Comparison of ENCODE assay signal across 13 cellular contexts in the genomic region with DNA sequence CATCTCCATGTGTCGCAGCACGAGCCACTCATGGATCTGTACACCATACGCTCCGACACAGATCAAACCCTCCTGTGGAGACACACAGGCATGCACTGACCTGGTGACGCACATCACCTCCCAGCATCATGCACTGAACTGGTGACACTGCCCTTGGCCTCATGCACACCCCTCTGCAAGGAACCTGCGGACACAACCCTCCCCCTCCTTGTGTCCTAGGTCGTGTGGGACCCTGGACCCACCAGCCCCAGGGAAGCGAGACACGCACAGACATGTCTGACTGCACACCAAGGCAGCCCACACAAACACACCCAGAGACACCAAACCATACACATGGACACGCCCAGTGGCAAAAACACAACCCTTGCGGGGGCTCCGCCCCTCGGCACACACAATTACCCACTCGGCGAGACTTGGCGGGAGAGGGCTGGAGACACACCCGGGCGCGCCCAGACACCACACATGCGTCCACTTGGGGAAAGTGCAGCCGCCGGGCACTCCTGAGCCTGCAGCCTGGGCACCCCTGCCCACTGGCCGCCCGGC. TPM values are rescaled to one million over a fixed set of nuclear protein-coding genes. Genes with fewer than 3 reads are reported as not detected.
DNase-seq lines count a peak whose midpoint lies in the region; ATAC-seq, FAIRE-seq and TF ChIP-seq lines count a peak whose summit lies in the region.
"Had no signal": no experiment of that assay in that cellular context is flagged by ENCODE, and none has a peak within 500 bp of the region (broad histone marks: within the 10 kb centered on the region; RNA-seq: fewer than 3 reads in every experiment).

No MANE protein-coding gene starts in this region.

- H3K27ac Mint-ChIP-seq in activated CD4-positive, alpha-beta T cell treated with anti-CD3 and anti-CD28 coated beads, Interleukin-2, amount 10 ng/mL, durations not matched to agents 7 days and 5 days = peak overlapping the region; percentile 93

- peaks cover 55% of the 10 kb centered on the region for H3K4me1 ChIP-seq in GM12878 (ENCODE audit: control insufficient read depth, insufficient read depth, low read length)
- peaks cover 0 to 2% of the 10 kb centered on the region in 2 donors for H3K4me1 ChIP-seq in small intestine (ENCODE audit: control insufficient read depth in 2 of 2, insufficient read depth in 1 of 2, low read depth in 1 of 2, low read length in 1 of 2)
- H3K4me1 ChIP-seq in PC-3 (ENCODE audit: insufficient read depth, low read length) = peaks cover 53% of the 10 kb centered on the region

- no peaks in the 10 kb centered on the region for H3K27me3 Mint-ChIP-seq in activated CD4-positive, alpha-beta T cell treated with anti-CD3 and anti-CD28 coated beads, Interleukin-2, amount 10 ng/mL, durations not matched to agents 7 days and 5 days

- no peak for TF ChIP-seq RAD21 in GM12878 (IDR thresholded peaks at IDR 0.05; ENCODE audit: insufficient read depth, low read depth, low read length)

- H3K9me2 ChIP-seq in PC-3 (replicated peaks; ENCODE audit: low read length) = no peaks in the 10 kb centered on the region

- DNase-seq in activated CD4-positive, alpha-beta T cell treated with anti-CD3 and anti-CD28 coated beads, Interleukin-2, amount 10 ng/mL, durations not matched to agents 7 days and 5 days = no peak
- no peak for DNase-seq in activated CD4-positive, alpha-beta T cell treated with anti-CD3 and anti-CD28 coated beads, Interleukin-2, amount 50 U/mL, for 4 hours
- DNase-seq in NCI-H69 (lab: John Stamatoyannopoulos, UW) = peak; percentile 63
- DNase-seq in GM12878 (ENCODE audit: low read depth, low spot score) = no peak
- DNase-seq in small intestine = peak; percentile 26
- no peak for DNase-seq in PC-3
- DNase-seq: GF-D8; kidney glomerular epithelial cell; NCI-H1436 treated with DMSO at 0.1 percent for 48 hours; occipital lobe; stimulated activated CD4-positive, alpha-beta T cell treated with anti-CD3 and anti-CD28 coated beads, Interleukin-1b, Interleukin-23, amount 100 ng/mL, for 48 hours had no signal

- no peak for FAIRE-seq in GM12878 (lab: Jason Lieb, UNC)
- no peak for FAIRE-seq in small intestine (lab: Jason Lieb, UNC)

- TF ChIP-seq CTCF in GM12878 (IDR thresholded peaks at IDR 0.05 in 2 of 3, conservative IDR thresholded peaks at IDR 0.05 in 1 of 3; ENCODE audit: control insufficient read depth in 2 of 3, extremely low read depth in 1 of 3, insufficient read depth in 1 of 3, low read depth in 3 of 3, low read length in 3 of 3) (no peak), PC-3 (conservative IDR thresholded peaks at IDR 0.05; ENCODE audit: low read depth, low read length) (no peak)

- ATAC-seq in GM12878 (no peak), GM21367 (IDR thresholded peaks at IDR 0.05; ENCODE audit: unreplicated experiment) (no peak), GM18519 (IDR thresholded peaks at IDR 0.05; ENCODE audit: low FRiP score, unreplicated experiment) (no peak), PC-3 (no peak)

- H3K27me3 ChIP-seq in GM12878 (replicated peaks in 1 of 2; ENCODE audit: control insufficient read depth in 2 of 2, insufficient read depth in 2 of 2, low read length in 1 of 2) (no peaks in the 10 kb centered on the region), small intestine (ENCODE audit: control insufficient read depth in 2 of 2, insufficient read depth in 2 of 2, low read length in 2 of 2) (no peaks in the 10 kb centered on the region), PC-3 (ENCODE audit: low read length) (no peaks in the 10 kb centered on the region)

- no peak for TF ChIP-seq EP300 in GM12878 (IDR thresholded peaks at IDR 0.05; ENCODE audit: borderline replicate concordance in 1 of 2, control insufficient read depth in 1 of 2, low read depth in 2 of 2, low read length in 2 of 2)

- in situ Hi-C loops in GM12878 (cut with MboI) = no loop called here

- H3K9ac ChIP-seq in GM12878 (ENCODE audit: control insufficient read depth, insufficient read depth, low read length) (no peak overlapping the region), PC-3 (ENCODE audit: low read length) (no peak overlapping the region)

- H4K20me1 ChIP-seq in GM12878 (ENCODE audit: control insufficient read depth, insufficient read depth) (no peaks in the 10 kb centered on the region), PC-3 (ENCODE audit: low read length) (no peaks in the 10 kb centered on the region)

- SMC1A ChIA-PET in GM12878 (lab: Charles Lee; ENCODE audit: uncharacterized antibody, unreplicated experiment) = interaction anchor here (8.0 kb wide), 1 partner anchor 22 kb away, joined by 325 read pairs; a partner anchor contains a TSS

- peak overlapping the region; percentile 83 for H3K4me2 ChIP-seq in GM12878 (ENCODE audit: control insufficient read depth, insufficient read depth)
- H3K4me2 ChIP-seq in PC-3 (ENCODE audit: low read length) = no peak overlapping the region

- RAD21 ChIA-PET in GM12878 (lab: Charles Lee; ENCODE audit: unreplicated experiment) = interaction anchor here (2.4 kb wide), 1 partner anchor 23 kb away, joined by 5 read pairs; no protein-coding TSS in a partner anchor

- POLR2A ChIA-PET in activated CD4-positive, alpha-beta T cell treated with anti-CD3 and anti-CD28 coated beads, Interleukin-2, amount 10 ng/mL, durations not matched to agents 7 days and 5 days (lab: Charles Lee) = no interaction called here
- POLR2A ChIA-PET in GM12878 (lab: Charles Lee) = interaction anchor here (8.4 kb wide), 1 partner anchor 35 kb away, joined by 79 read pairs; no protein-coding TSS in a partner anchor
- POLR2A ChIA-PET in PC-3 (lab: Charles Lee; ENCODE audit: unreplicated experiment) = no interaction called here

- H2AFZ ChIP-seq in GM12878 (ENCODE audit: control insufficient read depth, low read depth, low read length) = no peak overlapping the region
- H2AFZ ChIP-seq in PC-3 (ENCODE audit: low read length) = no peak overlapping the region

- BruUV-seq in GM12878 (replicated peaks; lab: Mats Ljungman, UMichigan) (no TSS peak), PC-3 (replicated peaks; lab: Mats Ljungman, UMichigan) (no TSS peak)

- CTCF ChIA-PET in activated CD4-positive, alpha-beta T cell treated with anti-CD3 and anti-CD28 coated beads, Interleukin-2, amount 10 ng/mL, durations not matched to agents 7 days and 5 days (lab: Charles Lee) = interaction anchor here (9.1 kb wide), 1 partner anchor 15 kb away, joined by 88 read pairs; no protein-coding TSS in a partner anchor
- CTCF ChIA-PET in GM12878 (lab: Yijun Ruan, JAX) (interaction anchor here (8.6 to 9.2 kb wide), 2 partner anchors 22 to 36 kb away, joined by 144 to 324 read pairs; a partner anchor contains a TSS), PC-3 (lab: Charles Lee) (no interaction called here)

- peaks cover 66% of the 10 kb centered on the region for H3K4me1 Mint-ChIP-seq in activated CD4-positive, alpha-beta T cell treated with anti-CD3 and anti-CD28 coated beads, Interleukin-2, amount 10 ng/mL, durations not matched to agents 7 days and 5 days

- no peak overlapping the region for H3K27ac ChIP-seq in GM12878 (ENCODE audit: control insufficient read depth, insufficient read depth)
- H3K27ac ChIP-seq in small intestine (ENCODE audit: low read depth in 1 of 2, low read length in 1 of 2) = no peak overlapping the region
- H3K27ac ChIP-seq in PC-3 (ENCODE audit: low read length) = no peak overlapping the region

- intact Hi-C loops in GM12878 (cut with micrococcal nuclease; ENCODE audit: unreplicated experiment) (loop anchor here (10.0 kb wide), 1 partner anchor 338 kb away; no protein-coding TSS in a partner anchor), PC-3 (cut with micrococcal nuclease) (no loop called here)

- H3K36me3 ChIP-seq in GM12878 (ENCODE audit: control insufficient read depth in 2 of 2, insufficient read depth in 2 of 2, low read length in 1 of 2) = no peaks in the 10 kb centered on the region
- H3K36me3 ChIP-seq in small intestine (ENCODE audit: control insufficient read depth in 2 of 2, insufficient read depth in 2 of 2, low read length in 2 of 2) = no peaks in the 10 kb centered on the region
- no peaks in the 10 kb centered on the region for H3K36me3 ChIP-seq in PC-3 (ENCODE audit: low read depth, low read length)

- H3K9me3 ChIP-seq in GM12878 (replicated peaks; ENCODE audit: control insufficient read depth, insufficient read depth, low read length) (no peaks in the 10 kb centered on the region), small intestine (ENCODE audit: control insufficient read depth, low read depth) (no peaks in the 10 kb centered on the region), PC-3 (ENCODE audit: low read length) (no peaks in the 10 kb centered on the region)

- H3K9me3 Mint-ChIP-seq in activated CD4-positive, alpha-beta T cell treated with anti-CD3 and anti-CD28 coated beads, Interleukin-2, amount 10 ng/mL, durations not matched to agents 7 days and 5 days = no peaks in the 10 kb centered on the region

- peak overlapping the region; percentile 35; the same call in 1 of the 2 replicates for H3K4me3 ChIP-seq in GM12878
- H3K4me3 ChIP-seq in small intestine (ENCODE audit: low read depth in 1 of 2, low read length in 2 of 2) = no peak overlapping the region
- no peak overlapping the region for H3K4me3 ChIP-seq in PC-3 (ENCODE audit: low read length)

- 21% methylated on average over 24 of the region's 24 CpGs for WGBS in GM12878 (ENCODE audit: insufficient coverage, insufficient replicate concordance, low lambda C conversion rate, missing lambda C conversion rate)
- WGBS in small intestine, 3 donors = 23 to 70% (median 41%) methylated on average over 24 of the region's 24 CpGs

- peak overlapping the region; percentile 33 for H3K4me3 Mint-ChIP-seq in activated CD4-positive, alpha-beta T cell treated with anti-CD3 and anti-CD28 coated beads, Interleukin-2, amount 10 ng/mL, durations not matched to agents 7 days and 5 days

- H3K79me2 ChIP-seq in GM12878 (ENCODE audit: control insufficient read depth, insufficient read depth, low read length) = peaks cover 35% of the 10 kb centered on the region
- H3K79me2 ChIP-seq in PC-3 (ENCODE audit: low read length) = peaks cover 26% of the 10 kb centered on the region

- peak; percentile 48 for TF ChIP-seq POLR2A in GM12878 (IDR thresholded peaks at IDR 0.05; ENCODE audit: low read depth, low read length)

- no peaks in the 10 kb centered on the region for H3F3A ChIP-seq in PC-3 (ENCODE audit: low read length, unreplicated experiment)

- no peaks in the 10 kb centered on the region for H3K36me3 Mint-ChIP-seq in activated CD4-positive, alpha-beta T cell treated with anti-CD3 and anti-CD28 coated beads, Interleukin-2, amount 10 ng/mL, durations not matched to agents 7 days and 5 days (ENCODE audit: low read depth)

RNA-seq across cellular contexts. Expression of a gene that starts 2.0 kb away (rescaled TPM):
- total RNA-seq in activated CD4-positive, alpha-beta T cell treated with anti-CD3 and anti-CD28 coated beads, Interleukin-2, amount 10 ng/mL, durations not matched to agents 7 days and 5 days = 10 to 100 TPM; 31.9 to 34.5 TPM
- 118 TPM in 2 replicates for total RNA-seq in GM12878 (2013; cell fraction: nucleolus; rRNA removed)
- total RNA-seq in GM12878 (2014; rRNA removed) (87.6 and 97.0 TPM in 2 replicates), GM12878 (2014; rRNA removed; fragmentation: Illumina TruSeq; extraction: Trizol) (52.9 and 53.6 TPM in 2 replicates), GM12878 (2021) (92.0 and 92.4 TPM in 2 replicates), PC-3 (2014; rRNA removed) (45.7 and 57.7 TPM in 2 replicates)
- polyA plus RNA-seq in GM12878 (2011; ENCODE audit: low read depth) = 29.1 TPM
- polyA plus RNA-seq in GM12878 (2011; rRNA removed) (39.5 and 70.5 TPM in 2 replicates), GM12878 (2014; fragmentation: Illumina TruSeq; extraction: Trizol) (15.6 and 62.7 TPM in 2 replicates), GM12878 (2014; fragmentation: Nextera tagmentation; extraction: Ambion mirVana) (1 to 10 TPM; 1.4 to 6.3 TPM), GM12878 (2014; rRNA removed) (112 and 132 TPM in 2 replicates), GM12878 (2016; fragmentation: Nextera tagmentation; extraction: Ambion mirVana) (10 to 100 TPM; 85.3 to 93.9 TPM), small intestine (1 to 10 TPM in 1 of 3 donors, not detected in 2; 2.6 TPM)
- polyA plus RNA-seq in GM12878 (2011; cell fraction: cytosol; rRNA removed) = 99.1 and 145 TPM in 2 replicates
- polyA plus RNA-seq in GM12878 (2011; cell fraction: nucleus; rRNA removed) = 312 and 313 TPM in 2 replicates
- polyA plus RNA-seq in GM12878 (2012) = 45.7 and 52.2 TPM in 2 replicates
- 81.3 and 123 TPM in 2 replicates for polyA minus RNA-seq in GM12878 (2011; rRNA and poly(A)+ RNA removed)
- 41.2 and 45.3 TPM in 2 replicates for polyA minus RNA-seq in GM12878 (2011; cell fraction: cytosol; rRNA and poly(A)+ RNA removed)
- polyA minus RNA-seq in GM12878 (2011; cell fraction: nucleus; rRNA and poly(A)+ RNA removed) = 43.9 and 68.7 TPM in 2 replicates

RNA-seq across cellular contexts. Expression of a gene that starts 19.5 kb away (rescaled TPM):
- under 1 TPM; 0.62 to 0.79 TPM for total RNA-seq in activated CD4-positive, alpha-beta T cell treated with anti-CD3 and anti-CD28 coated beads, Interleukin-2, amount 10 ng/mL, durations not matched to agents 7 days and 5 days
- total RNA-seq in GM12878 (2013; cell fraction: nucleolus; rRNA removed) = 0.25 TPM in 1 of 2 replicates, not detected in the other
- total RNA-seq in GM12878 (2014; rRNA removed) (0.76 and 1.4 TPM in 2 replicates), GM12878 (2014; rRNA removed; fragmentation: Illumina TruSeq; extraction: Trizol) (0.37 and 0.40 TPM in 2 replicates), GM12878 (2021) (0.69 and 1.5 TPM in 2 replicates), PC-3 (2014; rRNA removed) (0.35 and 6.8 TPM in 2 replicates)
- not detected for polyA plus RNA-seq in GM12878 (2011; ENCODE audit: low read depth)
- polyA plus RNA-seq in GM12878 (2011; rRNA removed) (0.04 and 0.09 TPM in 2 replicates), GM12878 (2014; fragmentation: Illumina TruSeq; extraction: Trizol) (0.56 and 0.62 TPM in 2 replicates), GM12878 (2014; fragmentation: Nextera tagmentation; extraction: Ambion mirVana) (under 1 TPM in 1 of 2 experiments, not detected in 1; 0.24 TPM), GM12878 (2014; rRNA removed) (2.0 and 2.2 TPM in 2 replicates), GM12878 (2016; fragmentation: Nextera tagmentation; extraction: Ambion mirVana) (1 to 10 TPM; 1.1 to 1.5 TPM), small intestine (1 to 10 TPM in 2 of 3 donors, not detected in 1; 1.1 to 2.3 TPM)
- 0.10 and 0.16 TPM in 2 replicates for polyA plus RNA-seq in GM12878 (2011; cell fraction: cytosol; rRNA removed)
- 0.37 TPM in 1 of 2 replicates, not detected in the other for polyA plus RNA-seq in GM12878 (2011; cell fraction: nucleus; rRNA removed)
- 0.23 and 0.51 TPM in 2 replicates for polyA plus RNA-seq in GM12878 (2012)
- polyA minus RNA-seq in GM12878 (2011; rRNA and poly(A)+ RNA removed) = not detected in 2 replicates
- polyA minus RNA-seq in GM12878 (2011; cell fraction: cytosol; rRNA and poly(A)+ RNA removed) = not detected in 2 replicates
- polyA minus RNA-seq in GM12878 (2011; cell fraction: nucleus; rRNA and poly(A)+ RNA removed) = 0.36 TPM in 1 of 2 replicates, not detected in the other

RNA-seq across cellular contexts. Expression of a gene that starts 28.0 kb away (rescaled TPM):
- total RNA-seq in activated CD4-positive, alpha-beta T cell treated with anti-CD3 and anti-CD28 coated beads, Interleukin-2, amount 10 ng/mL, durations not matched to agents 7 days and 5 days = 10 to 100 TPM; 69.1 to 71.0 TPM
- total RNA-seq in GM12878 (2013; cell fraction: nucleolus; rRNA removed) = 148 and 165 TPM in 2 replicates
- 23.5 and 28.1 TPM in 2 replicates for total RNA-seq in GM12878 (2014; rRNA removed)
- 16.3 and 20.3 TPM in 2 replicates for total RNA-seq in GM12878 (2014; rRNA removed; fragmentation: Illumina TruSeq; extraction: Trizol)
- total RNA-seq in GM12878 (2021) = 45.4 and 52.2 TPM in 2 replicates
- polyA plus RNA-seq in GM12878 (2011; ENCODE audit: low read depth) = 8.1 TPM
- polyA plus RNA-seq in GM12878 (2011; rRNA removed) = 20.6 and 48.9 TPM in 2 replicates
- polyA plus RNA-seq in GM12878 (2011; cell fraction: cytosol; rRNA removed) = 47.7 and 58.0 TPM in 2 replicates
- polyA plus RNA-seq in GM12878 (2011; cell fraction: nucleus; rRNA removed) = 125 and 147 TPM in 2 replicates
- 20.1 and 31.2 TPM in 2 replicates for polyA plus RNA-seq in GM12878 (2012)
- 21.9 and 26.4 TPM in 2 replicates for polyA plus RNA-seq in GM12878 (2014; fragmentation: Illumina TruSeq; extraction: Trizol)
- 1 to 10 TPM in 1 of 2 experiments, under 1 TPM in 1; 0.69 to 4.0 TPM for polyA plus RNA-seq in GM12878 (2014; fragmentation: Nextera tagmentation; extraction: Ambion mirVana)
- 34.4 and 34.6 TPM in 2 replicates for polyA plus RNA-seq in GM12878 (2014; rRNA removed)
- 10 to 100 TPM; 28.2 to 30.4 TPM for polyA plus RNA-seq in GM12878 (2016; fragmentation: Nextera tagmentation; extraction: Ambion mirVana)
- 22.4 and 25.9 TPM in 2 replicates for polyA minus RNA-seq in GM12878 (2011; rRNA and poly(A)+ RNA removed)
- 12.4 and 17.5 TPM in 2 replicates for polyA minus RNA-seq in GM12878 (2011; cell fraction: cytosol; rRNA and poly(A)+ RNA removed)
- 21.2 and 29.7 TPM in 2 replicates for polyA minus RNA-seq in GM12878 (2011; cell fraction: nucleus; rRNA and poly(A)+ RNA removed)
- polyA plus RNA-seq in small intestine = 10 to 100 TPM; 21.3 to 27.7 (median 25.3) TPM
- 48.8 and 49.1 TPM in 2 replicates for total RNA-seq in PC-3 (2014; rRNA removed)

RNA-seq across cellular contexts. Expression of a gene that starts 44.4 kb away (rescaled TPM):
- total RNA-seq in activated CD4-positive, alpha-beta T cell treated with anti-CD3 and anti-CD28 coated beads, Interleukin-2, amount 10 ng/mL, durations not matched to agents 7 days and 5 days = 1 to 10 TPM; 6.1 to 7.4 TPM
- 40.7 and 62.8 TPM in 2 replicates for total RNA-seq in GM12878 (2013; cell fraction: nucleolus; rRNA removed)
- total RNA-seq in GM12878 (2014; rRNA removed) (4.3 and 4.9 TPM in 2 replicates), GM12878 (2014; rRNA removed; fragmentation: Illumina TruSeq; extraction: Trizol) (7.8 and 7.9 TPM in 2 replicates), GM12878 (2021) (5.1 and 5.4 TPM in 2 replicates), PC-3 (2014; rRNA removed) (3.0 and 4.0 TPM in 2 replicates)
- 2.7 TPM for polyA plus RNA-seq in GM12878 (2011; ENCODE audit: low read depth)
- polyA plus RNA-seq in GM12878 (2011; rRNA removed) (5.6 and 11.4 TPM in 2 replicates), GM12878 (2014; fragmentation: Illumina TruSeq; extraction: Trizol) (3.0 and 6.7 TPM in 2 replicates), GM12878 (2014; fragmentation: Nextera tagmentation; extraction: Ambion mirVana) (1 to 10 TPM; 2.2 to 2.4 TPM), GM12878 (2014; rRNA removed) (3.1 and 3.8 TPM in 2 replicates), GM12878 (2016; fragmentation: Nextera tagmentation; extraction: Ambion mirVana) (1 to 10 TPM; 3.0 to 3.6 TPM), small intestine (1 to 10 TPM; 1.3 to 3.5 (median 2.8) TPM)
- polyA plus RNA-seq in GM12878 (2011; cell fraction: cytosol; rRNA removed) = 1.5 and 2.6 TPM in 2 replicates
- polyA plus RNA-seq in GM12878 (2011; cell fraction: nucleus; rRNA removed) = 4.8 and 5.6 TPM in 2 replicates
- polyA plus RNA-seq in GM12878 (2012) = 3.9 and 4.4 TPM in 2 replicates
- polyA minus RNA-seq in GM12878 (2011; rRNA and poly(A)+ RNA removed) = 4.8 and 5.4 TPM in 2 replicates
- polyA minus RNA-seq in GM12878 (2011; cell fraction: cytosol; rRNA and poly(A)+ RNA removed) = 2.0 and 5.5 TPM in 2 replicates
- 5.4 and 6.1 TPM in 2 replicates for polyA minus RNA-seq in GM12878 (2011; cell fraction: nucleus; rRNA and poly(A)+ RNA removed)

Comparison
In these comparisons a context has a peak if more than half of its experiments do, and no peak if none do; other contexts are left out.
1. DNase-seq: peak in NCI-H69 (single experiment) and small intestine (single experiment); none in activated CD4-positive, alpha-beta T cell treated with anti-CD3 and anti-CD28 coated beads, Interleukin-2, amount 10 ng/mL, durations not matched to agents 7 days and 5 days (single experiment), activated CD4-positive, alpha-beta T cell treated with anti-CD3 and anti-CD28 coated beads, Interleukin-2, amount 50 U/mL, for 4 hours (0 of 2), GM12878 (single experiment) and PC-3 (single experiment).